ENCODE assay signal across 8 cellular contexts in genomic region chr22:39534591-39535301, GRCh38.
A peak's percentile ranks its signal among the peaks of the same experiment; 100 is the strongest.
DNase-seq lines count a peak whose midpoint lies in the region; ATAC-seq and TF ChIP-seq lines count a peak whose summit lies in the region.

No MANE protein-coding gene starts in this region.

- TF ChIP-seq CTCF in LNCaP clone FGC (IDR thresholded peaks at IDR 0.05; ENCODE audit: control insufficient read depth, extremely low read depth, insufficient read depth) = peak; percentile 93

- H3K9me3 ChIP-seq in iPS-18c (ENCODE audit: control insufficient read depth, insufficient read depth, low read length) = no peaks in the 10 kb centered on the region

- H3K4me3 ChIP-seq in LNCaP clone FGC (ENCODE audit: low read depth, low read length) (no peak overlapping the region), iPS-18c (ENCODE audit: insufficient read depth, low read depth, low read length) (peak overlapping the region; percentile 16; the same call in 1 of the 2 replicates)

- DNase-seq in ELF-1 (ENCODE audit: low read depth, low spot score) (peak; percentile 93), LNCaP clone FGC (ENCODE audit: low read depth) (no peak), T1000 (lab: John Stamatoyannopoulos, UW) (peak; percentile 73), astrocyte of the hippocampus (ENCODE audit: low read depth, low spot score) (peak; percentile 90), NCI-H187 treated with DMSO at 0.1 percent for 48 hours (lab: John Stamatoyannopoulos, UW) (no peak)
- DNase-seq in stimulated activated CD4-positive, alpha-beta T cell treated with anti-CD3 and anti-CD28 coated beads, Interleukin-12 subunit alpha, Interleukin-12 subunit beta, amount 100 ng/mL, for 4 hours = peak; percentile 87

- ATAC-seq in GM19455 (IDR thresholded peaks at IDR 0.05; ENCODE audit: unreplicated experiment) = no peak

Comparison
In these comparisons a context has a peak if more than half of its experiments do, and no peak if none do; other contexts are left out.
1. DNase-seq: peak in ELF-1 (single experiment), T1000 (single experiment), astrocyte of the hippocampus (single experiment) and stimulated activated CD4-positive, alpha-beta T cell treated with anti-CD3 and anti-CD28 coated beads, Interleukin-12 subunit alpha, Interleukin-12 subunit beta, amount 100 ng/mL, for 4 hours (single experiment); none in LNCaP clone FGC (single experiment) and NCI-H187 treated with DMSO at 0.1 percent for 48 hours (single experiment).